In the genomic region with DNA sequence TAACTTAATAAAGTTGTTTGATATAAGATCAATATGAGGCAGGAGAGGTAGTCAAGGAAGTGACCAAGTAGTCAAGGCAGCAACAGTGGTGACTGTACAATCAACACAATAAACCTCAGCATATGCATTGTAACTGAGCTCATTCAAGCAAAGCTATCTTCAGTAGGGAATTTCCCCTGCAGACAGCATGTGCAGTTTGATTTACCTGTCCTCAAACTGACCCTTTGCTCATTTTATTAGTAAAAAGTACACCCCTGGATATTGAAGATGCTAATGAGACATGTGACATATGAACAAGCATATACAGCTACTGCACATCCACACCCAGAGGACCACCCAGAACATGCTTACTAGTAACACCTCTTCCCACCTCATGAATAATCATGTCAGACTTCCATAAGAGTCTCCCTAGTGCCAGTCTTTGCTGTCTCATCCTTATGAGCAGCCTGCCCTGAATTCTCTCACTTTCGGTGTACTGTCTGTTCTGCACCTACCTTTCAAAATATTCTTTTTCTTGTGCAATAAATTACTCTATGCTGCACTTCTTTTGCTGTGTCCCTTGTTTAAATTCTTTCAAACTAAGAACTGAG, we compare ENCODE assay signal across 14 cellular contexts. TPM values are rescaled to one million over a fixed set of nuclear protein-coding genes. Genes with fewer than 3 reads are reported as not detected.
A peak's percentile ranks its signal among the peaks of the same experiment; 100 is the strongest.
DNase-seq lines count a peak whose midpoint lies in the region; ATAC-seq and TF ChIP-seq lines count a peak whose summit lies in the region.
"Had no signal": no experiment of that assay in that cellular context is flagged by ENCODE, and none has a peak within 500 bp of the region (broad histone marks: within the 10 kb centered on the region; RNA-seq: fewer than 3 reads in every experiment).

No MANE protein-coding gene starts in this region.

- no peak overlapping the region for H4K91ac ChIP-seq in H9 (ENCODE audit: insufficient read length, low read depth, low read length)

- H2BK15ac ChIP-seq in H9 (ENCODE audit: low read depth, low read length), result no peak overlapping the region

- H4K5ac ChIP-seq in H9 (ENCODE audit: insufficient read length, low read depth, low read length), result no peak overlapping the region

- no peak overlapping the region for H3K18ac ChIP-seq in H9 (ENCODE audit: insufficient read length, low read depth, low read length)

- H3K4me1 Mint-ChIP-seq in H9, result no peaks in the 10 kb centered on the region

- H4K20me1 ChIP-seq in H9 (ENCODE audit: control insufficient read depth, insufficient read depth, insufficient read length), result no peaks in the 10 kb centered on the region

- H3T11ph ChIP-seq in H9 (ENCODE audit: low read length), result no peak overlapping the region

- H2AFZ ChIP-seq in H9 (ENCODE audit: low read length), result no peak overlapping the region

- WGBS in H9 (ENCODE audit: extremely low coverage, insufficient read length, low lambda C conversion rate), result no CpG with 5 or more reads among the region's 1 CpG

- no peak overlapping the region for H3K4me3 Mint-ChIP-seq in H9
- H3K4me3 Mint-ChIP-seq: activated naive CD8-positive, alpha-beta T cell; dendritic cell treated with granulocyte-macrophage colony-stimulating factor and Interleukin-4, amounts not matched to agents 40 ng/mL and 50 ng/mL, for 4 days; T-helper 2 cell treated with Interferon-gamma antibody and Interleukin-4, amounts not matched to agents 5 μg/mL and 100 μg/mL, for 36 hours had no signal

- H2BK12ac ChIP-seq in H9 (ENCODE audit: insufficient read length, low read depth, low read length), result no peak overlapping the region

- no peaks in the 10 kb centered on the region for H3K23me2 ChIP-seq in H9 (ENCODE audit: insufficient read length, low read depth, low read length, poor library complexity, severe bottlenecking)

- no peak overlapping the region for H3K4ac ChIP-seq in H9 (ENCODE audit: low read depth, low read length)

- H2AK5ac ChIP-seq in H9 (ENCODE audit: insufficient read length, low read length), result no peak overlapping the region

- H3K9me3 Mint-ChIP-seq in H9, result no peaks in the 10 kb centered on the region
- H3K9me3 Mint-ChIP-seq: dendritic cell treated with granulocyte-macrophage colony-stimulating factor and Interleukin-4, amounts not matched to agents 40 ng/mL and 50 ng/mL, for 4 days; T-helper 2 cell treated with Interferon-gamma antibody and Interleukin-4, amounts not matched to agents 5 μg/mL and 100 μg/mL, for 36 hours had no signal

- H2BK120ac ChIP-seq in H9 (ENCODE audit: low read depth, low read length, poor library complexity, severe bottlenecking), result no peak overlapping the region

- H2BK5ac ChIP-seq in H9 (ENCODE audit: insufficient read length, low read length), result no peak overlapping the region

- H2BK20ac ChIP-seq in H9 (ENCODE audit: low read depth, low read length, poor library complexity, severe bottlenecking), result no peak overlapping the region

- DNase-seq in HCEC 1CT, result peak; percentile 10
- DNase-seq in NAMALWA (ENCODE audit: low spot score), result peak; percentile 25
- peak; percentile 90 for DNase-seq in kidney tubule cell (ENCODE audit: low spot score)
- DNase-seq in DMS79 treated with DMSO at 0.1 percent for 48 hours (lab: John Stamatoyannopoulos, UW), result no peak
- DNase-seq in H9, result no peak
- DNase-seq in OCI-M1 (lab: John Stamatoyannopoulos, UW), result no peak
- DNase-seq: activated CD8-positive, alpha-beta memory T cell treated with anti-CD3 and anti-CD28 coated beads for 24 hours; NCI-H187 treated with DMSO at 0.1 percent for 48 hours; spleen had no signal

- H3K27me3 Mint-ChIP-seq in H9 (ENCODE audit: low read depth), result peaks cover 17% of the 10 kb centered on the region

- no peak for TF ChIP-seq CTCF in H9 (conservative IDR thresholded peaks at IDR 0.05)

- H3K36me3 Mint-ChIP-seq in H9 (ENCODE audit: insufficient read depth in 1 of 3, low read depth in 3 of 3), result no peaks in the 10 kb centered on the region
- H3K36me3 Mint-ChIP-seq: activated naive CD8-positive, alpha-beta T cell had no signal

- no peak overlapping the region for H3K23ac ChIP-seq in H9 (ENCODE audit: insufficient read length, low read depth, low read length)

- no peak overlapping the region for H3K27ac ChIP-seq in H9 (ENCODE audit: insufficient read length, low read depth, low read length)
- H3K27ac ChIP-seq: neutrophil, spleen had no signal

- H3K27me3 ChIP-seq in H9 (ENCODE audit: insufficient read depth, low read length), result no peaks in the 10 kb centered on the region
- H3K27me3 ChIP-seq: spleen had no signal

- H3K14ac ChIP-seq in H9 (ENCODE audit: insufficient read depth, low read length), result no peak overlapping the region

- H3K79me1 ChIP-seq in H9 (ENCODE audit: insufficient read depth, low read depth, low read length, poor library complexity, severe bottlenecking), result no peaks in the 10 kb centered on the region

- no peak overlapping the region for H3K9ac ChIP-seq in H9 (ENCODE audit: extremely low read depth, insufficient read length, low read length)

- peak; percentile 85 for ATAC-seq in GM18499 (IDR thresholded peaks at IDR 0.05; ENCODE audit: insufficient read depth, unreplicated experiment)

- no peaks in the 10 kb centered on the region for H3K4me1 ChIP-seq in H9 (ENCODE audit: insufficient read depth, low read length)
- H3K4me1 ChIP-seq: spleen had no signal

- no peak overlapping the region for H3K4me2 ChIP-seq in H9 (ENCODE audit: insufficient read depth, insufficient read length, low read length)

- H4K8ac ChIP-seq in H9 (replicated peaks; ENCODE audit: insufficient read length, low read depth, low read length), result no peak overlapping the region

- no peak overlapping the region for H3K56ac ChIP-seq in H9 (ENCODE audit: insufficient read length, low read depth, low read length)

- H3K27ac Mint-ChIP-seq in H9, result no peak overlapping the region
- H3K27ac Mint-ChIP-seq: activated naive CD8-positive, alpha-beta T cell; dendritic cell treated with granulocyte-macrophage colony-stimulating factor and Interleukin-4, amounts not matched to agents 40 ng/mL and 50 ng/mL, for 4 days; T-helper 2 cell treated with Interferon-gamma antibody and Interleukin-4, amounts not matched to agents 5 μg/mL and 100 μg/mL, for 36 hours had no signal

- no peaks in the 10 kb centered on the region for H3K9me3 ChIP-seq in H9 (ENCODE audit: control insufficient read depth, low read depth, low read length)
- H3K9me3 ChIP-seq: neutrophil, spleen had no signal

- no peaks in the 10 kb centered on the region for H3K79me2 ChIP-seq in H9 (ENCODE audit: insufficient read depth, low read length)

RNA-seq across cellular contexts. Expression of gene C2orf81, which starts 15.3 kb away (rescaled TPM):
- 2.4 and 3.5 TPM in 2 replicates for total RNA-seq in H9 (2021)

RNA-seq across cellular contexts. Expression of gene WDR54, which starts 15.4 kb away (rescaled TPM):
- 65.0 and 66.4 TPM in 2 replicates for total RNA-seq in H9 (2021)

RNA-seq across cellular contexts. Expression of gene DCTN1, which starts 26.0 kb away (rescaled TPM):
- total RNA-seq in H9 (2021), result 136 and 141 TPM in 2 replicates

RNA-seq across cellular contexts. Expression of gene RTKN, which starts 35.6 kb away (rescaled TPM):
- 87.1 and 90.9 TPM in 2 replicates for total RNA-seq in H9 (2021)

RNA-seq across cellular contexts. Expression of gene INO80B, which starts 48.8 kb away (rescaled TPM):
- total RNA-seq in H9 (2021), result 17.6 and 22.6 TPM in 2 replicates

Comparison
In these comparisons a context has a peak if more than half of its experiments do, and no peak if none do; other contexts are left out.
1. DNase-seq: peak in HCEC 1CT (single experiment), NAMALWA (single experiment) and kidney tubule cell (single experiment); none in DMS79 treated with DMSO at 0.1 percent for 48 hours (single experiment), H9 (single experiment) and OCI-M1 (single experiment).